Comparison of ENCODE assay signal across 1 cellular context in the genomic region with DNA sequence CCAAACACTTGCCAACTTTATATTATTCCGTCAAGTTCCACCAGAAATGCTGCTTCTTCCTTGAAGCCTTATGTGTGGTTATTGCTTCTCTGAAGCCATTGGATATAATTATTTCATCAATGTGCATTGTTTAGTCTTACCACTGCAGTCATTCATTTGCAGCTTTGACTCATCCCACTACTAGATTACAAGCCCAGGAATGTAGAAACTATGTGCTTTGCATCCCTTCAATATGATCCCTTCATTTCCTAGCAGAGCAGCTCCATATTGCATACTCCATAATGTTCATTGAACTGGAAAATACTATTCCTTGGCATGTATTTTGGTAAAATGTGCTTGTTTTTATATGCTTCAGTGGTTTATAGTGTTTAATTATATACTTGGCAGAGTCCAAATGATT. TPM values are rescaled to one million over a fixed set of nuclear protein-coding genes. Genes with fewer than 3 reads are reported as not detected.
"Had no signal": no experiment of that assay in that cellular context is flagged by ENCODE, and none has a peak within 500 bp of the region (broad histone marks: within the 10 kb centered on the region; RNA-seq: fewer than 3 reads in every experiment).

No MANE protein-coding gene starts in this region.

RNA-seq across cellular contexts. Expression of a gene that starts 34.3 kb away (rescaled TPM):
- total RNA-seq: PC-9 had no signal
